15 cellular contexts compared by ENCODE assay signal in genomic region chr9:97556036-97556720, GRCh38. TPM values are rescaled to one million over a fixed set of nuclear protein-coding genes. Genes with fewer than 3 reads are reported as not detected.
DNase-seq lines count a peak whose midpoint lies in the region; ATAC-seq and TF ChIP-seq lines count a peak whose summit lies in the region.
"Had no signal": no experiment of that assay in that cellular context is flagged by ENCODE, and none has a peak within 500 bp of the region (broad histone marks: within the 10 kb centered on the region; RNA-seq: fewer than 3 reads in every experiment).

No MANE protein-coding gene starts in this region.

- H3K4me1 ChIP-seq in Peyer's patch (peaks cover 0 to 8% (median 0%) of the 10 kb centered on the region in 4 donors), muscle layer of colon (ENCODE audit: insufficient read depth, low read length) (peaks cover 21% of the 10 kb centered on the region)

- no peak for ATAC-seq in HG03439 (IDR thresholded peaks at IDR 0.05; ENCODE audit: unreplicated experiment)
- ATAC-seq: left lung had no signal

- H3K4me3 ChIP-seq in Peyer's patch (no peak overlapping the region), muscle layer of colon (ENCODE audit: low read depth in 1 of 2, low read length in 2 of 2) (no peak overlapping the region)
- H3K4me3 ChIP-seq: left lung, MG63 had no signal

- no peak for TF ChIP-seq POLR2A in Peyer's patch (IDR thresholded peaks at IDR 0.05)

- H3K27me3 ChIP-seq in Peyer's patch (no peaks in the 10 kb centered on the region), muscle layer of colon (ENCODE audit: control insufficient read depth in 1 of 2, insufficient read depth in 2 of 2, low read length in 2 of 2) (no peaks in the 10 kb centered on the region)
- H3K27me3 ChIP-seq: left lung had no signal

- DNase-seq in Peyer's patch (no peak), caudate nucleus (lab: John Stamatoyannopoulos, UW) (peak in 1 of 61 donors; percentile 21), NCI-H1694 (lab: John Stamatoyannopoulos, UW) (no peak), activated T-cell treated with anti-CD3 and anti-CD28 coated beads for 4 hours (no peak), HPDE6-E6E7 (ENCODE audit: extremely low spot score) (no peak)
- DNase-seq: activated naive CD4-positive, alpha-beta T cell treated with anti-CD3 and anti-CD28 coated beads for 36 hours; DND-41; left lung; MG63; NCI-H1930; SHP77; T-helper 1 cell had no signal

- H3K9me3 ChIP-seq in Peyer's patch (no peaks in the 10 kb centered on the region), muscle layer of colon (ENCODE audit: low read length) (no peaks in the 10 kb centered on the region)
- H3K9me3 ChIP-seq: left lung, MG63 had no signal

- no peak overlapping the region for H3K9ac ChIP-seq in muscle layer of colon (ENCODE audit: low read length)

- no peaks in the 10 kb centered on the region for H3K36me3 ChIP-seq in Peyer's patch
- H3K36me3 ChIP-seq in muscle layer of colon (ENCODE audit: insufficient read depth, low read length) = peaks cover 25% of the 10 kb centered on the region
- H3K36me3 ChIP-seq: left lung, MG63 had no signal

- TF ChIP-seq CTCF in Peyer's patch (IDR thresholded peaks at IDR 0.05) = no peak

- peak overlapping the region in 3 of 4 donors; percentile 57 to 82 (median 81) for H3K27ac ChIP-seq in Peyer's patch
- peak overlapping the region; percentile 96 for H3K27ac ChIP-seq in caudate nucleus (ENCODE audit: low read depth, low read length)
- peak overlapping the region; percentile 10 for H3K27ac ChIP-seq in muscle layer of colon (ENCODE audit: low read depth, low read length)
- H3K27ac ChIP-seq in temporal lobe (ENCODE audit: low read depth, low read length) = peak overlapping the region; percentile 90
- H3K27ac ChIP-seq: left lung had no signal

RNA-seq across cellular contexts. Expression of gene TMOD1, which starts 54.7 kb away (rescaled TPM):
- total RNA-seq in Peyer's patch (10 to 100 TPM in 1 of 4 donors, 1 to 10 TPM in 3; 2.6 to 15.7 (median 4.9) TPM), temporal lobe (27.5 TPM)

Comparison
In these comparisons a context has a peak if more than half of its experiments do, and no peak if none do; other contexts are left out.
1. H3K27ac ChIP-seq: peak in every context shown above with its lines; median percentile 96 in caudate nucleus; 90 in temporal lobe; 81 in Peyer's patch; 10 in muscle layer of colon.